ENCODE assay signal across 11 cellular contexts in the genomic region with DNA sequence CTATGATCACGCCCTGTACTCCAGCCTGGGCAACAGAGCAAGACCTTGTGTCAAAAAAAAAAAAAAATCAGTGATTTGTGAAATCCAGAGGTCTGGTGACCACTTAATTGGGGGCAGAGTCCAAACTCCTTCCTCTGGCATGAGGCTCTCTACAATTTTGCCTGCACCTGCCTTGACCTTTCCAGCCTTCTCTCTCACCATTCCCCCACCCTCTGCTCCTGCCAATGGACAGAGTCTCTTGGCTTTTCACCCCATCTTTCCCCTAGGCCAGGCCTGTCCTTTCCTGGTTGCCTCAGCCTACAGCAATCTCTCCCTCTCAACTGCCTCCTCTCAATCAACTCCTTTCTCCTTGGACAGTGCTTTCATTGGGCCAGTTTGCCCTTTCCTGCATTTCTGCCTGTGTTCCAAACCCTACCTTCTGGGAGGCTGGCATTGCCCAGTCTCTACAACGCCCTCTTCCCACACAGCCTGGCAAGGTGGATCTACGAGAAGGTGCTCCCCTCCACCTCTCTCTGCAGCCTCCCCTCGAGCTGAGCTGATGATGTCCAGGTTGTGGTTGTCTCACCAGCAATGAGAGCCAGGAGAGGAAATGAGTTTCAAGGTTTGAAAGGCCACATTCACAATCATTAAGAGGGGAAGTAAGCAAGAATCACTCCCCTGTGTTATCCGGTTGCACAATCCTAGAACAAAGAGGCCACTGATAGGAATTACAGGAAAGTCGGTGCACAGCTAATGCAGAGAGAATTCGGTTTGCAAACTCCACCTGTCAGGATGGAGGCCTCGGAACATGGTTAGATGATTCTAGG. TPM values are rescaled to one million over a fixed set of nuclear protein-coding genes. Genes with fewer than 3 reads are reported as not detected.
DNase-seq lines count a peak whose midpoint lies in the region; ATAC-seq lines count a peak whose summit lies in the region.
"Had no signal": no experiment of that assay in that cellular context is flagged by ENCODE, and none has a peak within 500 bp of the region (broad histone marks: within the 10 kb centered on the region; RNA-seq: fewer than 3 reads in every experiment).

No MANE protein-coding gene starts in this region.

- H2AFZ ChIP-seq in mesenchymal stem cell (ENCODE audit: low read depth, low read length): no peak overlapping the region

- no peak overlapping the region for H2BK5ac ChIP-seq in mesenchymal stem cell (ENCODE audit: low read depth, low read length, poor library complexity, severe bottlenecking)

- H3K4me1 ChIP-seq in duodenal mucosa (ENCODE audit: control insufficient read depth in 1 of 2, insufficient read depth in 2 of 2, low read length in 2 of 2) (peaks cover 22 to 25% of the 10 kb centered on the region in 2 donors), mesenchymal stem cell (ENCODE audit: control insufficient read depth, insufficient read depth, low read depth, low read length) (peaks cover 2% of the 10 kb centered on the region)
- H3K4me1 ChIP-seq: BLaER1 had no signal

- H3K36me3 ChIP-seq in duodenal mucosa (ENCODE audit: control insufficient read depth in 1 of 2, insufficient read depth in 2 of 2, low read length in 2 of 2) (no peaks in the 10 kb centered on the region), mesenchymal stem cell (ENCODE audit: control insufficient read depth in 1 of 2, insufficient read depth in 2 of 2, low read depth in 1 of 2, low read length in 2 of 2) (no peaks in the 10 kb centered on the region)
- H3K36me3 ChIP-seq: BLaER1 had no signal

- no peak overlapping the region for H2BK15ac ChIP-seq in mesenchymal stem cell (ENCODE audit: low read depth, poor library complexity, severe bottlenecking)

- H3K27ac ChIP-seq in duodenal mucosa (ENCODE audit: low read depth, low read length): peak overlapping the region; percentile 68
- no peak overlapping the region for H3K27ac ChIP-seq in mesenchymal stem cell (ENCODE audit: low read length, poor library complexity, severe bottlenecking)
- H3K27ac ChIP-seq: BLaER1 had no signal

- no peaks in the 10 kb centered on the region for H3K27me3 Mint-ChIP-seq in T-helper 2 cell treated with Interferon-gamma antibody and Interleukin-4, amounts not matched to agents 5 μg/mL and 100 μg/mL, for 36 hours (ENCODE audit: low read depth)

- H3K36me3 Mint-ChIP-seq in T-helper 2 cell treated with Interferon-gamma antibody and Interleukin-4, amounts not matched to agents 5 μg/mL and 100 μg/mL, for 36 hours (ENCODE audit: low read depth): no peaks in the 10 kb centered on the region
- H3K36me3 Mint-ChIP-seq: natural killer cell had no signal

- H3K27ac Mint-ChIP-seq in T-helper 2 cell treated with Interferon-gamma antibody and Interleukin-4, amounts not matched to agents 5 μg/mL and 100 μg/mL, for 36 hours: no peak overlapping the region
- H3K27ac Mint-ChIP-seq: natural killer cell had no signal

- H3K4me3 Mint-ChIP-seq in T-helper 2 cell treated with Interferon-gamma antibody and Interleukin-4, amounts not matched to agents 5 μg/mL and 100 μg/mL, for 36 hours: no peak overlapping the region
- H3K4me3 Mint-ChIP-seq: natural killer cell had no signal

- H3K9ac ChIP-seq in duodenal mucosa (ENCODE audit: low read depth in 1 of 2, low read length in 2 of 2) (no peak overlapping the region), mesenchymal stem cell (ENCODE audit: low read length) (no peak overlapping the region)
- H3K9ac ChIP-seq: BLaER1 had no signal

- H2BK12ac ChIP-seq in mesenchymal stem cell (ENCODE audit: low read length in 2 of 2): peak overlapping the region in 1 of 2 experiments; percentile 64

- H3K4me2 ChIP-seq in mesenchymal stem cell (ENCODE audit: low read length, poor library complexity, severe bottlenecking): no peak overlapping the region
- H3K4me2 ChIP-seq: BLaER1 had no signal

- peak overlapping the region in 1 of 2 experiments; percentile 39 for H3K4ac ChIP-seq in mesenchymal stem cell (ENCODE audit: low read depth in 1 of 2, low read length in 2 of 2)

- DNase-seq in Caki2 (ENCODE audit: low read depth): peak; percentile 41
- DNase-seq in OCI-M1 (lab: John Stamatoyannopoulos, UW): peak; percentile 3
- DNase-seq in mesenchymal stem cell: peak; percentile 35
- no peak for DNase-seq in GM19240 (ENCODE audit: insufficient read length, low spot score)
- DNase-seq in T-helper 2 cell treated with Interferon-gamma antibody and Interleukin-4, amounts not matched to agents 5 μg/mL and 100 μg/mL, for 36 hours (ENCODE audit: low spot score): no peak
- DNase-seq in NCI-H774 (lab: John Stamatoyannopoulos, UW): no peak
- DNase-seq: activated CD4-positive, alpha-beta T cell treated with anti-CD3 and anti-CD28 coated beads for 48 hours; natural killer cell had no signal

- H3K27me3 ChIP-seq in duodenal mucosa (ENCODE audit: control insufficient read depth in 1 of 2, insufficient read depth in 2 of 2, low read length in 2 of 2): no peaks in the 10 kb centered on the region
- H3K27me3 ChIP-seq in mesenchymal stem cell (ENCODE audit: control insufficient read depth in 1 of 2, insufficient read depth in 1 of 2, low read length in 2 of 2): peaks cover 3 to 6% of the 10 kb centered on the region in 2 experiments
- H3K27me3 ChIP-seq: BLaER1 had no signal

- H3K79me1 ChIP-seq in mesenchymal stem cell (replicated peaks; ENCODE audit: low read length, poor library complexity, severe bottlenecking): no peaks in the 10 kb centered on the region

- H3K9me3 ChIP-seq in duodenal mucosa (ENCODE audit: control insufficient read depth in 1 of 2, low read length in 2 of 2) (no peaks in the 10 kb centered on the region), mesenchymal stem cell (ENCODE audit: control insufficient read depth, low read length) (no peaks in the 10 kb centered on the region)
- H3K9me3 ChIP-seq: BLaER1 had no signal

- peak overlapping the region; percentile 16 for H4K8ac ChIP-seq in mesenchymal stem cell (ENCODE audit: low read length)

- in situ Hi-C loops in Caki2 (cut with HindIII; ENCODE audit: low pct_unique_long_range_greater_than_20kb, low sequenced_read_pairs): no loop called here

- H4K91ac ChIP-seq in mesenchymal stem cell (ENCODE audit: low read length): peak overlapping the region; percentile 53

- H3K23ac ChIP-seq in mesenchymal stem cell (ENCODE audit: low read length in 2 of 2): peak overlapping the region in 1 of 2 experiments; percentile 46

- H2AK5ac ChIP-seq in mesenchymal stem cell (ENCODE audit: low read length, severe bottlenecking): no peak overlapping the region

- no peaks in the 10 kb centered on the region for H3K4me1 Mint-ChIP-seq in T-helper 2 cell treated with Interferon-gamma antibody and Interleukin-4, amounts not matched to agents 5 μg/mL and 100 μg/mL, for 36 hours (ENCODE audit: low read depth)
- H3K4me1 Mint-ChIP-seq: natural killer cell had no signal

- H3K9me3 Mint-ChIP-seq in T-helper 2 cell treated with Interferon-gamma antibody and Interleukin-4, amounts not matched to agents 5 μg/mL and 100 μg/mL, for 36 hours: no peaks in the 10 kb centered on the region
- H3K9me3 Mint-ChIP-seq: natural killer cell had no signal

- H2BK120ac ChIP-seq in mesenchymal stem cell (ENCODE audit: low read depth, low read length): no peak overlapping the region

- H3K18ac ChIP-seq in mesenchymal stem cell (ENCODE audit: low read depth in 1 of 2, low read length in 2 of 2): peak overlapping the region in 1 of 2 experiments; percentile 35

- H3K14ac ChIP-seq in mesenchymal stem cell (ENCODE audit: low read length in 2 of 2): peak overlapping the region in 1 of 2 experiments; percentile 7

- peak overlapping the region in 1 of 2 donors; percentile 18 for H3K4me3 ChIP-seq in duodenal mucosa (ENCODE audit: low read depth in 1 of 2, low read length in 2 of 2)
- H3K4me3 ChIP-seq in mesenchymal stem cell (ENCODE audit: insufficient read depth in 1 of 2, low read depth in 1 of 2, low read length in 2 of 2): no peak overlapping the region
- H3K4me3 ChIP-seq: BLaER1 had no signal

- 61% methylated on average over 5 of the region's 8 CpGs for whole genome bisulfite sequencing in mesenchymal stem cell

- no peak for ATAC-seq in GM21576 (IDR thresholded peaks at IDR 0.05; ENCODE audit: unreplicated experiment)
- ATAC-seq: natural killer cell had no signal

RNA-seq across cellular contexts. Expression of a gene that starts 39.5 kb away (rescaled TPM):
- total RNA-seq in Caki2 (2014; rRNA removed; shearing (Covaris generic); ENCODE audit: low replicate concordance): 2.0 and 113 TPM in 2 replicates
- 21.4 TPM for polyA plus RNA-seq in mesenchymal stem cell (2013, experiment 1 of 2)
- 22.4 TPM for polyA plus RNA-seq in mesenchymal stem cell (2013, experiment 2 of 2)
- total RNA-seq: natural killer cell had no signal

Comparison
In these comparisons a context has a peak if more than half of its experiments do, and no peak if none do; other contexts are left out.
1. DNase-seq: peak in Caki2 (single experiment), OCI-M1 (single experiment) and mesenchymal stem cell (single experiment); none in GM19240 (single experiment), T-helper 2 cell treated with Interferon-gamma antibody and Interleukin-4, amounts not matched to agents 5 μg/mL and 100 μg/mL, for 36 hours (single experiment) and NCI-H774 (single experiment).